1 cellular context compared by ENCODE assay signal in genomic region chr7:135970682-135971365, GRCh38.
TF ChIP-seq lines count a peak whose summit lies in the region.

No MANE protein-coding gene starts in this region.

TF ChIP-seq in HepG2, 621 proteins besides CTCF, POLR2A, EP300 and RAD21 (continued from another document):
- TF ChIP-seq PRDM10 (CRISPR knock-in tag; IDR thresholded peaks at IDR 0.05; ENCODE audit: low read depth) (no peak), TBX3 (IDR thresholded peaks at IDR 0.05; ENCODE audit: borderline replicate concordance) (no peak), THYN1 (CRISPR knock-in tag; IDR thresholded peaks at IDR 0.05; ENCODE audit: borderline replicate concordance, low read depth) (no peak), ATM (IDR thresholded peaks at IDR 0.05; ENCODE audit: borderline replicate concordance) (no peak), ZNF564 (CRISPR knock-in tag; IDR thresholded peaks at IDR 0.05) (no peak), ZBTB40 (IDR thresholded peaks at IDR 0.05) (no peak), ZBTB40 (CRISPR knock-in tag; IDR thresholded peaks at IDR 0.05) (no peak), CREB3 (CRISPR knock-in tag; IDR thresholded peaks at IDR 0.05) (no peak), ZNF556 (CRISPR knock-in tag; IDR thresholded peaks at IDR 0.05; ENCODE audit: borderline replicate concordance) (no peak), ZNF770 (CRISPR knock-in tag; IDR thresholded peaks at IDR 0.05) (no peak), ZNF607 (CRISPR knock-in tag; IDR thresholded peaks at IDR 0.05; ENCODE audit: borderline replicate concordance) (no peak), MZF1 (CRISPR knock-in tag; IDR thresholded peaks at IDR 0.05; ENCODE audit: borderline replicate concordance) (no peak)
